In genomic region chr11:122559734-122560382, GRCh38 we compare ENCODE assay signal across 1 cellular context.
TF ChIP-seq lines count a peak whose summit lies in the region.

No MANE protein-coding gene starts in this region.

TF ChIP-seq in SK-N-SH, 30 proteins besides CTCF, POLR2A, EP300 and RAD21 (continued from another document):
- no peak for TF ChIP-seq FOXM1 (IDR thresholded peaks at IDR 0.05; ENCODE audit: low read depth)
- TF ChIP-seq FOXJ3 (CRISPR knock-in tag; IDR thresholded peaks at IDR 0.05), result no peak
